9 cellular contexts compared by ENCODE assay signal in the genomic region with DNA sequence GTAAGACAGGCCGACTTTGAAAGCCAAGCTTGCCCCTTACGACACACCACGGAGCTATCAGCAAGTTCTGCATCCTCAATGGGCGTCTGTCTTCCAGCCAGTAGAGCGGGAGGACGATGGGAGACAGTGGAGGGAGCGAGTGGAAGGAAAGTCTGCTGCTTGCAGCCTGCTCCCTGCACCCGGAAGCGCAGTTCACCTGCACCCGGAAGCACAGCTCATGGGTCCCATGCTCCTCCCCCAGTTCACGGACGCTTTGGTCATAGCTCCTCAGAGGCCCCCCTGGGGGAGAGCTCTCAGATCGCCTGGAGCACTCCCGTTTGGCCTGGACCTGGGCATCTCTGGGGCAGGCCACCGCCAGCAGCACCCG. TPM values are rescaled to one million over a fixed set of nuclear protein-coding genes. Genes with fewer than 3 reads are reported as not detected.
DNase-seq lines count a peak whose midpoint lies in the region; ATAC-seq, FAIRE-seq and TF ChIP-seq lines count a peak whose summit lies in the region.
"Had no signal": no experiment of that assay in that cellular context is flagged by ENCODE, and none has a peak within 500 bp of the region (broad histone marks: within the 10 kb centered on the region; RNA-seq: fewer than 3 reads in every experiment).

No MANE protein-coding gene starts in this region.

- no TSS peak for BruUV-seq in HCT116 (replicated peaks; lab: Mats Ljungman, UMichigan)

- ATAC-seq in HCT116 (peak; percentile 78), HG02588 (IDR thresholded peaks at IDR 0.05; ENCODE audit: unreplicated experiment) (no peak), GM21423 (IDR thresholded peaks at IDR 0.05; ENCODE audit: unreplicated experiment) (no peak), HG03159 (IDR thresholded peaks at IDR 0.05; ENCODE audit: unreplicated experiment) (no peak)

- DNase-seq in HCT116 (ENCODE audit: low read depth, low spot score) (no peak), kidney (peak; percentile 77), stomach (no peak), NCI-H1417 treated with DMSO at 0.1 percent for 48 hours (lab: John Stamatoyannopoulos, UW) (no peak)

- no peaks in the 10 kb centered on the region for H4K20me1 ChIP-seq in HCT116 (ENCODE audit: insufficient read depth)

- CTCF ChIA-PET in HCT116 (lab: Charles Lee), result interaction anchor here (0.8 to 1.5 kb wide), 3 partner anchors 112 to 414 kb away, joined by 3 to 22 read pairs (median 3); no protein-coding TSS in a partner anchor

- H3K27me3 ChIP-seq in HCT116 (ENCODE audit: insufficient read depth, low read length) (no peaks in the 10 kb centered on the region), stomach (peaks cover 0 to 6% (median 0%) of the 10 kb centered on the region in 3 donors)

- 39 to 55% (median 52%) methylated on average over 13 to 16 of the region's 16 CpGs for WGBS in stomach, 5 donors

- H3K4me2 ChIP-seq in HCT116 (ENCODE audit: low read length), result peak overlapping the region; percentile 63

- POLR2A ChIA-PET in HCT116 (lab: Charles Lee), result interaction anchor here (0.7 to 1.3 kb wide), 2 partner anchors 111 to 114 kb away, joined by 3 to 5 read pairs; no protein-coding TSS in a partner anchor

- intact Hi-C loops in HCT116 (cut with micrococcal nuclease), result no loop called here
- intact Hi-C loops in kidney (cut with DNase I), result loop anchor here (10.0 kb wide), 2 partner anchors 109 to 279 kb away; no protein-coding TSS in a partner anchor
- intact Hi-C loops in stomach (cut with DNase I; ENCODE audit: low total_unique reads), result loop anchor here (5.0 kb wide), 1 partner anchor 112 kb away; no protein-coding TSS in a partner anchor

- no peak for TF ChIP-seq EP300 in stomach (IDR thresholded peaks at IDR 0.05)

- H3K9me3 ChIP-seq in HCT116 (ENCODE audit: control insufficient read depth in 1 of 2, insufficient read depth in 1 of 2, low read depth in 1 of 2, low read length in 2 of 2) (no peaks in the 10 kb centered on the region), kidney (ENCODE audit: control insufficient read depth in 1 of 2, low read length in 2 of 2) (no peaks in the 10 kb centered on the region), stomach (no peaks in the 10 kb centered on the region)

- H3K9me2 ChIP-seq in HCT116 (ENCODE audit: insufficient read depth), result no peaks in the 10 kb centered on the region

- FAIRE-seq in kidney (lab: Jason Lieb, UNC), result no peak

- no peak overlapping the region for H2AFZ ChIP-seq in HCT116 (ENCODE audit: low read depth, low read length, poor library complexity, severe bottlenecking)

- no peak for TF ChIP-seq RAD21 in HCT116 (IDR thresholded peaks at IDR 0.05; ENCODE audit: low read depth)

- TF ChIP-seq CTCF in HCT116 (IDR thresholded peaks at IDR 0.05 in 2 of 3, conservative IDR thresholded peaks at IDR 0.05 in 1 of 3; ENCODE audit: borderline replicate concordance in 1 of 3, insufficient read depth in 1 of 3, low read depth in 2 of 3, low read length in 2 of 3) (no peak), WI38 (IDR thresholded peaks at IDR 0.05; ENCODE audit: low read depth, low read length) (0 out of 2 replicates have a peak, but pooled peaks have one; percentile 2), kidney (IDR thresholded peaks at IDR 0.05; ENCODE audit: borderline replicate concordance, extremely low read depth, insufficient read depth) (no peak), stomach (IDR thresholded peaks at IDR 0.05) (peak in 1 of 7 experiments; percentile 1)

- H3K27ac ChIP-seq in HCT116 (ENCODE audit: low read depth, low read length) (peak overlapping the region; percentile 48), kidney (ENCODE audit: low read depth in 2 of 2, low read length in 2 of 2) (no peak overlapping the region), stomach (peak overlapping the region in 4 of 5 donors; percentile 81 to 86 (median 83))

- RAD21 ChIA-PET in HCT116 (lab: Charles Lee; ENCODE audit: low non-redundant PET in 1 of 2, low total read pairs in 2 of 2, uncharacterized antibody in 2 of 2, unreplicated experiment in 2 of 2), result interaction anchor here in 1 of 2 experiments (0.7 to 1.0 kb wide), 2 partner anchors 113 to 121 kb away, joined by 3 read pairs; no protein-coding TSS in a partner anchor

- H3K4me3 ChIP-seq in HCT116 (replicated peaks in 1 of 2; ENCODE audit: low read depth in 1 of 2, low read length in 2 of 2), result peak overlapping the region; percentile 30 to 39
- no peak overlapping the region for H3K4me3 ChIP-seq in WI38 (ENCODE audit: low read depth, low read length)
- no peak overlapping the region for H3K4me3 ChIP-seq in kidney (ENCODE audit: low read length in 2 of 2)
- peak overlapping the region in 2 of 4 donors; percentile 2 to 8 for H3K4me3 ChIP-seq in stomach

- TF ChIP-seq POLR2A in HCT116 (IDR thresholded peaks at IDR 0.05; ENCODE audit: borderline replicate concordance, extremely low read depth, insufficient read depth, insufficient read length), result peak; percentile 73
- no peak for TF ChIP-seq POLR2A in stomach (IDR thresholded peaks at IDR 0.05)

- no peaks in the 10 kb centered on the region for H3K79me2 ChIP-seq in HCT116 (ENCODE audit: insufficient read depth, low read length)

- H3K4me1 ChIP-seq in HCT116 (ENCODE audit: control insufficient read depth in 1 of 2, insufficient read depth in 2 of 2, low read length in 2 of 2) (peaks cover 9 to 28% of the 10 kb centered on the region in 2 experiments; a peak in 3 of 4 replicates), kidney (ENCODE audit: control insufficient read depth in 1 of 2, insufficient read depth in 1 of 2, low read depth in 1 of 2, low read length in 2 of 2) (peaks cover 0 to 9% of the 10 kb centered on the region in 2 donors), stomach (peaks cover 40 to 56% (median 53%) of the 10 kb centered on the region in 4 donors)

- H3K36me3 ChIP-seq in HCT116 (ENCODE audit: control insufficient read depth in 1 of 2, insufficient read depth in 2 of 2, low read length in 2 of 2) (no peaks in the 10 kb centered on the region), kidney (ENCODE audit: control insufficient read depth in 1 of 2, insufficient read depth in 2 of 2, low read length in 2 of 2) (no peaks in the 10 kb centered on the region), stomach (peaks cover 0 to 6% (median under 1%) of the 10 kb centered on the region in 4 donors)

- H3K9ac ChIP-seq in HCT116 (ENCODE audit: low read length) (no peak overlapping the region), kidney (ENCODE audit: low read length in 2 of 2) (no peak overlapping the region)

TF ChIP-seq in HCT116, 20 proteins besides CTCF, POLR2A, EP300 and RAD21:
- TF ChIP-seq POLR2AphosphoS5 (IDR thresholded peaks at IDR 0.05; ENCODE audit: low read depth, low read length) (peak; percentile 31; the same call in 1 of the 2 replicates), EZH2 (IDR thresholded peaks at IDR 0.05) (no peak), ZNF274 (IDR thresholded peaks at IDR 0.05; ENCODE audit: low read depth, low read length) (no peak), CBX3 (IDR thresholded peaks at IDR 0.05; ENCODE audit: low read depth) (no peak)

RNA-seq across cellular contexts. Expression of a gene that starts 51.3 kb away (rescaled TPM):
- total RNA-seq in HCT116 (2021; ENCODE audit: unreplicated experiment) (23.4 TPM), kidney (105 TPM), stomach (100 to 1,000 TPM in 4 of 5 donors, 10 to 100 TPM in 1; 38.8 to 416 (median 210) TPM)
- 28.5 and 33.2 TPM in 2 replicates for polyA plus RNA-seq in HCT116 (2012)
- polyA plus RNA-seq in kidney (ENCODE audit: insufficient read depth, low read depth, low replicate concordance) (23.3 TPM), stomach (10 to 100 TPM; 43.4 to 97.3 (median 95.6) TPM)
- total RNA-seq: naive thymus-derived CD8-positive, alpha-beta T cell had no signal
- polyA plus RNA-seq: naive thymus-derived CD8-positive, alpha-beta T cell had no signal

Comparison
In these comparisons a context has a peak if more than half of its experiments do, and no peak if none do; other contexts are left out.
1. H3K27ac ChIP-seq: peak in HCT116 (single experiment) and stomach (4 of 5); none in kidney (0 of 2).
2. H3K4me3 ChIP-seq: peak in HCT116 (2 of 2); none in WI38 (single experiment) and kidney (0 of 2).